ENCODE assay signal across 15 cellular contexts in the genomic region with DNA sequence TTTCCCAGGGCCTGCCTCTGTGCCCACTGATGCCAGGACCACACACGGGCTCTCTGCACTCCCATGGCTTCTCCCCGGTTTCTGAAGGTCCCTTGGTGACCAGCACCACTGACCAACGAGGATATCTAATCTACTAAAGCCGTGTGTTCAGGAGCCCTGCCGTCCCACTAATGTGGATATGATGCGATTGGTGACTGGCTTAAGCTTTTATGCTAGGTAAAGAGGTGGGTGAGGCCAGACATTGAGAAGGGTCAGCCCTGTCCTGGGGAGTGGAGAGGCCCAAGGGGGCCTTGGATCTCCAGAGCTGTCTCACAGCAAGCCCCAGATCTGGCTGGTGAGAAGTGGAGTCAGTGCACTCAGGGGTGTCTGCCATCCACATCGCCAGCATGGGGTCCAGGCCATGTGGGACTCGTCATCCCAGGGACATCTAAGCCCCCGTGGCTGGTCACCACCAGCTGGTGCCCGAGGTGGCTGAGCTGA.
A peak's percentile ranks its signal among the peaks of the same experiment; 100 is the strongest.
DNase-seq lines count a peak whose midpoint lies in the region; ATAC-seq and TF ChIP-seq lines count a peak whose summit lies in the region.
"Had no signal": no experiment of that assay in that cellular context is flagged by ENCODE, and none has a peak within 500 bp of the region (broad histone marks: within the 10 kb centered on the region; RNA-seq: fewer than 3 reads in every experiment).

No MANE protein-coding gene starts in this region.

- H3K4ac ChIP-seq in H9 (ENCODE audit: low read depth, low read length) = no peak overlapping the region

- H3K27ac ChIP-seq in H9 (ENCODE audit: insufficient read length, low read depth, low read length) = no peak overlapping the region
- no peak overlapping the region for H3K27ac ChIP-seq in osteoblast (ENCODE audit: low read depth, low read length)

- ATAC-seq in GM19351 (IDR thresholded peaks at IDR 0.05; ENCODE audit: unreplicated experiment) = no peak
- ATAC-seq: K562 had no signal

- H3K4me3 ChIP-seq in osteoblast (ENCODE audit: insufficient read depth, low read length) = no peak overlapping the region
- H3K4me3 ChIP-seq: K562 had no signal

- no peak overlapping the region for H2BK15ac ChIP-seq in H9 (ENCODE audit: low read depth, low read length)

- no peak overlapping the region for H2BK20ac ChIP-seq in H9 (ENCODE audit: low read depth, low read length, poor library complexity, severe bottlenecking)

- H2AK5ac ChIP-seq in H9 (ENCODE audit: insufficient read length, low read length) = no peak overlapping the region

- H3K56ac ChIP-seq in H9 (ENCODE audit: insufficient read length, low read depth, low read length) = no peak overlapping the region

- no peak overlapping the region for H2BK120ac ChIP-seq in H9 (ENCODE audit: low read depth, low read length, poor library complexity, severe bottlenecking)

- H3K4me1 ChIP-seq in H9 (ENCODE audit: insufficient read depth, low read length) (no peaks in the 10 kb centered on the region), osteoblast (ENCODE audit: insufficient read depth, low read length) (no peaks in the 10 kb centered on the region)

- H3K27ac Mint-ChIP-seq in H9 = no peak overlapping the region
- no peak overlapping the region for H3K27ac Mint-ChIP-seq in type B pancreatic cell
- H3K27ac Mint-ChIP-seq: HFFc6 had no signal

- H3K79me1 ChIP-seq in H9 (ENCODE audit: insufficient read depth, low read depth, low read length, poor library complexity, severe bottlenecking) = no peaks in the 10 kb centered on the region

- no peak overlapping the region for H2BK12ac ChIP-seq in H9 (ENCODE audit: insufficient read length, low read depth, low read length)

- TF ChIP-seq CTCF in H9 (conservative IDR thresholded peaks at IDR 0.05) = no peak
- TF ChIP-seq CTCF in osteoblast (IDR thresholded peaks at IDR 0.05; ENCODE audit: extremely low read depth, low read depth, low read length) = no peak
- no peak for TF ChIP-seq CTCF in type B pancreatic cell (conservative IDR thresholded peaks at IDR 0.05)

- H3K36me3 Mint-ChIP-seq in H9 (ENCODE audit: insufficient read depth in 1 of 3, low read depth in 3 of 3) = no peaks in the 10 kb centered on the region; a peak in 1 of 7 replicates
- H3K36me3 Mint-ChIP-seq in type B pancreatic cell = no peaks in the 10 kb centered on the region

- no peak overlapping the region for H3T11ph ChIP-seq in H9 (ENCODE audit: low read length)

- WGBS in H9 (ENCODE audit: extremely low coverage, insufficient read length, low lambda C conversion rate) = no CpG with 5 or more reads among the region's 10 CpGs

- H3K27me3 ChIP-seq in H9 (ENCODE audit: insufficient read depth, low read length) (no peaks in the 10 kb centered on the region), osteoblast (ENCODE audit: insufficient read depth, low read length) (no peaks in the 10 kb centered on the region)

- H3K23ac ChIP-seq in H9 (ENCODE audit: insufficient read length, low read depth, low read length) = no peak overlapping the region

- H3K4me2 ChIP-seq in H9 (ENCODE audit: insufficient read depth, insufficient read length, low read length) (no peak overlapping the region), osteoblast (ENCODE audit: insufficient read depth, low read length) (no peak overlapping the region)

- DNase-seq in activated CD8-positive, alpha-beta memory T cell treated with anti-CD3 and anti-CD28 coated beads, Interleukin-2, amount 50 U/mL, for 48 hours = peak; percentile 29
- no peak for DNase-seq in activated CD8-positive, alpha-beta memory T cell treated with anti-CD3 and anti-CD28 coated beads, Interleukin-2, amount 50 U/mL, for 4 hours
- DNase-seq in H9 (peak; percentile 16), osteoblast (ENCODE audit: insufficient read length, low spot score, missing footprints) (peak; percentile 18), type B pancreatic cell (ENCODE audit: extremely low spot score, unreplicated experiment) (peak; percentile 52), DMS53 treated with DMSO at 0.1 percent for 48 hours (lab: John Stamatoyannopoulos, UW; ENCODE audit: unreplicated experiment) (no peak), foreskin melanocyte (no peak)
- DNase-seq: C1 segment of cervical spinal cord, HFFc6, NCI-H1048, NCI-H1436 treated with DMSO at 0.1 percent for 48 hours, NCI-H2081, NCI-H774 had no signal

- H4K8ac ChIP-seq in H9 (replicated peaks; ENCODE audit: insufficient read length, low read depth, low read length) = no peak overlapping the region

- no peaks in the 10 kb centered on the region for H3K23me2 ChIP-seq in H9 (ENCODE audit: insufficient read length, low read depth, low read length, poor library complexity, severe bottlenecking)

- H3K27me3 Mint-ChIP-seq in H9 (ENCODE audit: low read depth) = peaks cover 14% of the 10 kb centered on the region
- peaks cover 6% of the 10 kb centered on the region for H3K27me3 Mint-ChIP-seq in type B pancreatic cell

- H4K20me1 ChIP-seq in H9 (ENCODE audit: control insufficient read depth, insufficient read depth, insufficient read length) (no peaks in the 10 kb centered on the region), osteoblast (ENCODE audit: insufficient read depth, low read length) (no peaks in the 10 kb centered on the region)

- H3K9me3 ChIP-seq in H9 (ENCODE audit: control insufficient read depth, low read depth, low read length) (no peaks in the 10 kb centered on the region), osteoblast (ENCODE audit: low read depth, low read length) (no peaks in the 10 kb centered on the region)

- no peak overlapping the region for H2BK5ac ChIP-seq in H9 (ENCODE audit: insufficient read length, low read length)

- H3K14ac ChIP-seq in H9 (ENCODE audit: insufficient read depth, low read length) = no peak overlapping the region

- H3K4me3 Mint-ChIP-seq in H9 (no peak overlapping the region), type B pancreatic cell (no peak overlapping the region)
- H3K4me3 Mint-ChIP-seq: HFFc6 had no signal

- no peak overlapping the region for H3K9ac ChIP-seq in H9 (ENCODE audit: extremely low read depth, insufficient read length, low read length)

- peaks cover 4 to 13% of the 10 kb centered on the region in 2 experiments for H3K4me1 Mint-ChIP-seq in H9
- peaks cover 16% of the 10 kb centered on the region for H3K4me1 Mint-ChIP-seq in type B pancreatic cell (ENCODE audit: unreplicated experiment)

- H3K36me3 ChIP-seq in osteoblast (ENCODE audit: insufficient read depth, low read length) = no peaks in the 10 kb centered on the region

- H4K91ac ChIP-seq in H9 (ENCODE audit: insufficient read length, low read depth, low read length) = no peak overlapping the region

- H3K9me3 Mint-ChIP-seq in H9 (no peaks in the 10 kb centered on the region; a peak in 3 of 5 replicates), type B pancreatic cell (no peaks in the 10 kb centered on the region)

- H2AFZ ChIP-seq in H9 (ENCODE audit: low read length) (no peak overlapping the region), osteoblast (ENCODE audit: low read length) (no peak overlapping the region)

- no peak overlapping the region for H4K5ac ChIP-seq in H9 (ENCODE audit: insufficient read length, low read depth, low read length)

- H3K79me2 ChIP-seq in H9 (ENCODE audit: insufficient read depth, low read length) (no peaks in the 10 kb centered on the region), osteoblast (ENCODE audit: insufficient read depth, low read length) (no peaks in the 10 kb centered on the region)

- H3K18ac ChIP-seq in H9 (ENCODE audit: insufficient read length, low read depth, low read length) = no peak overlapping the region

Comparison
In these comparisons a context has a peak if more than half of its experiments do, and no peak if none do; other contexts are left out.
1. DNase-seq: peak in activated CD8-positive, alpha-beta memory T cell treated with anti-CD3 and anti-CD28 coated beads, Interleukin-2, amount 50 U/mL, for 48 hours (single experiment), H9 (single experiment), osteoblast (single experiment) and type B pancreatic cell (single experiment); none in activated CD8-positive, alpha-beta memory T cell treated with anti-CD3 and anti-CD28 coated beads, Interleukin-2, amount 50 U/mL, for 4 hours (single experiment), DMS53 treated with DMSO at 0.1 percent for 48 hours (single experiment) and foreskin melanocyte (single experiment).